In genomic region chr7:16420329-16420648, GRCh38 we compare ENCODE assay signal across 8 cellular contexts. TPM values are rescaled to one million over a fixed set of nuclear protein-coding genes. Genes with fewer than 3 reads are reported as not detected.
DNase-seq lines count a peak whose midpoint lies in the region; ATAC-seq, FAIRE-seq and TF ChIP-seq lines count a peak whose summit lies in the region.

No MANE protein-coding gene starts in this region.

- no peaks in the 10 kb centered on the region for H3K9me3 Mint-ChIP-seq in CD8-positive, alpha-beta T cell

- TF ChIP-seq POLR2A in endothelial cell of umbilical vein (IDR thresholded peaks at IDR 0.05; ENCODE audit: low read depth, low read length): no peak

- H3K9me1 ChIP-seq in endothelial cell of umbilical vein (replicated peaks; ENCODE audit: control insufficient read depth, extremely low read depth, insufficient read depth, low read length): no peaks in the 10 kb centered on the region

- H3K4me2 ChIP-seq in PC-9: peak overlapping the region; percentile 90
- H3K4me2 ChIP-seq in endothelial cell of umbilical vein (ENCODE audit: insufficient read depth, low read length): peak overlapping the region; percentile 88

- peak overlapping the region; percentile 93 for H3K27ac Mint-ChIP-seq in CD8-positive, alpha-beta T cell

- no peak for DNase-seq in CD8-positive, alpha-beta T cell
- DNase-seq in PC-9 (no peak), endothelial cell of umbilical vein (ENCODE audit: low read depth, low spot score) (no peak), foreskin melanocyte (no peak), NCI-H774 (lab: John Stamatoyannopoulos, UW) (no peak)

- peaks cover 29% of the 10 kb centered on the region for H3K4me1 Mint-ChIP-seq in CD8-positive, alpha-beta T cell (ENCODE audit: low read depth)

- H2AFZ ChIP-seq in PC-9 (peak overlapping the region; percentile 85), endothelial cell of umbilical vein (ENCODE audit: low read depth, low read length) (peak overlapping the region; percentile 92)

- intact Hi-C loops in CD8-positive, alpha-beta T cell (cut with DNase I, micrococcal nuclease): loop anchor here (1.0 to 10.0 kb wide), 6 partner anchors 222 to 1522 kb away; partner anchors contain the start of genes AHR (in 1 of the 2), ANKMY2 (in 1 of the 2) and SNX13 (in 1 of the 2)
- intact Hi-C loops in PC-9 (cut with micrococcal nuclease; ENCODE audit: unreplicated experiment): loop anchor here (1.0 to 5.0 kb wide), 7 partner anchors 74 to 497 kb away; partner anchors contain the start of genes ANKMY2 and BZW2
- intact Hi-C loops in endothelial cell of umbilical vein (cut with micrococcal nuclease): loop anchor here (5.0 to 10.0 kb wide), 3 partner anchors 293 to 735 kb away; partner anchors contain the start of gene MEOX2

- peaks cover 3% of the 10 kb centered on the region for H3K79me2 ChIP-seq in PC-9 (ENCODE audit: low read depth)
- no peaks in the 10 kb centered on the region for H3K79me2 ChIP-seq in endothelial cell of umbilical vein (ENCODE audit: control insufficient read depth, insufficient read depth, low read length)

- peak overlapping the region; percentile 67 for H3K4me3 ChIP-seq in CD8-positive, alpha-beta T cell (ENCODE audit: low read depth, low read length)
- H3K4me3 ChIP-seq in PC-9: peak overlapping the region; percentile 68
- H3K4me3 ChIP-seq in endothelial cell of umbilical vein (replicated peaks in 1 of 3; ENCODE audit: insufficient read depth in 1 of 3, low read depth in 1 of 3, low read length in 3 of 3): peak overlapping the region in 2 of 3 experiments; percentile 54 to 66
- H3K4me3 ChIP-seq in neutrophil (ENCODE audit: low read depth in 1 of 2, low read length in 1 of 2): peak overlapping the region; percentile 51 to 58

- H3F3A ChIP-seq in PC-9 (ENCODE audit: insufficient read depth, low read depth): peaks cover 49% of the 10 kb centered on the region

- H3K27me3 Mint-ChIP-seq in CD8-positive, alpha-beta T cell (ENCODE audit: low read depth): no peaks in the 10 kb centered on the region

- dilution Hi-C loops in endothelial cell of umbilical vein (cut with MboI; ENCODE audit: extremely low pct_ligation_motif_present, low sequenced_read_pairs): no loop called here

- no peaks in the 10 kb centered on the region for H3K9me3 ChIP-seq in CD8-positive, alpha-beta T cell (ENCODE audit: low read length)
- 0 out of 2 replicates have a peak, but pooled peaks cover 11% of the 10 kb centered on the region for H3K9me3 ChIP-seq in PC-9 (ENCODE audit: insufficient read depth, low read depth)
- H3K9me3 ChIP-seq in endothelial cell of umbilical vein (replicated peaks; ENCODE audit: control insufficient read depth, insufficient read depth, low read length): no peaks in the 10 kb centered on the region
- H3K9me3 ChIP-seq in neutrophil: no peaks in the 10 kb centered on the region

- BruUV-seq in PC-9 (replicated peaks; lab: Mats Ljungman, UMichigan): no TSS peak
- no TSS peak for BruUV-seq in endothelial cell of umbilical vein (replicated peaks; lab: Mats Ljungman, UMichigan)

- H3K4me1 ChIP-seq in CD8-positive, alpha-beta T cell (ENCODE audit: insufficient read depth, low read length): peaks cover 15% of the 10 kb centered on the region
- H3K4me1 ChIP-seq in PC-9 (replicated peaks; ENCODE audit: insufficient read depth) (peaks cover 57% of the 10 kb centered on the region), endothelial cell of umbilical vein (ENCODE audit: control insufficient read depth, extremely low read depth, insufficient read depth, low read length) (peaks cover 13% of the 10 kb centered on the region), neutrophil (ENCODE audit: control insufficient read depth in 1 of 2, insufficient read depth in 1 of 2, low read depth in 1 of 2, low read length in 1 of 2) (peaks cover 18 to 21% of the 10 kb centered on the region in 2 experiments)

- no peak for ATAC-seq in CD8-positive, alpha-beta T cell
- ATAC-seq in GM18858 (IDR thresholded peaks at IDR 0.05; ENCODE audit: unreplicated experiment) (no peak), GM21367 (IDR thresholded peaks at IDR 0.05; ENCODE audit: unreplicated experiment) (no peak)

- no peaks in the 10 kb centered on the region for H3K9me2 ChIP-seq in PC-9 (ENCODE audit: insufficient read depth)

- no peaks in the 10 kb centered on the region for H4K20me1 ChIP-seq in PC-9 (ENCODE audit: insufficient read depth)
- no peaks in the 10 kb centered on the region for H4K20me1 ChIP-seq in endothelial cell of umbilical vein (replicated peaks; ENCODE audit: control insufficient read depth, extremely low read depth, insufficient read depth, low read length)

- H3K36me3 ChIP-seq in CD8-positive, alpha-beta T cell (ENCODE audit: insufficient read depth, low read length): no peaks in the 10 kb centered on the region
- H3K36me3 ChIP-seq in PC-9 (ENCODE audit: low read depth) (no peaks in the 10 kb centered on the region), endothelial cell of umbilical vein (ENCODE audit: control insufficient read depth in 2 of 2, extremely low read depth in 1 of 2, insufficient read depth in 2 of 2, low read length in 2 of 2) (no peaks in the 10 kb centered on the region), neutrophil (no peaks in the 10 kb centered on the region)

- H3K36me3 Mint-ChIP-seq in CD8-positive, alpha-beta T cell: peaks cover 3% of the 10 kb centered on the region

- CTCF ChIA-PET in CD8-positive, alpha-beta T cell (lab: Charles Lee): interaction anchor here (0.9 to 2.6 kb wide), 4 partner anchors 11 to 144 kb away, joined by 3 to 9 read pairs (median 3); no protein-coding TSS in a partner anchor
- CTCF ChIA-PET in PC-9 (lab: Charles Lee) (interaction anchor here (1.4 to 1.8 kb wide), 2 partner anchors 145 to 291 kb away, joined by 4 to 6 read pairs; no protein-coding TSS in a partner anchor), endothelial cell of umbilical vein (lab: Charles Lee) (interaction anchor here (1.2 to 2.7 kb wide), 7 partner anchors 10 to 342 kb away, joined by 3 to 15 read pairs (median 4); no protein-coding TSS in a partner anchor)

- TF ChIP-seq CTCF in CD8-positive, alpha-beta T cell (IDR thresholded peaks at IDR 0.05): no peak
- no peak for TF ChIP-seq CTCF in PC-9 (conservative IDR thresholded peaks at IDR 0.05)
- no peak for TF ChIP-seq CTCF in endothelial cell of umbilical vein (IDR thresholded peaks at IDR 0.05; ENCODE audit: extremely low read depth in 1 of 2, insufficient read depth in 1 of 2, low read depth in 1 of 2, low read length in 2 of 2)
- no peak for TF ChIP-seq CTCF in neutrophil (IDR thresholded peaks at IDR 0.05)

- peak overlapping the region; percentile 68 for H3K27ac ChIP-seq in CD8-positive, alpha-beta T cell (ENCODE audit: low read depth, low read length)
- H3K27ac ChIP-seq in PC-9: peak overlapping the region; percentile 89
- H3K27ac ChIP-seq in endothelial cell of umbilical vein (ENCODE audit: insufficient read depth, low read depth, low read length): peak overlapping the region; percentile 82
- peak overlapping the region; percentile 16 for H3K27ac ChIP-seq in neutrophil

- FAIRE-seq in endothelial cell of umbilical vein (lab: Jason Lieb, UNC): no peak

- POLR2A ChIA-PET in CD8-positive, alpha-beta T cell (lab: Charles Lee): interaction anchor here (0.7 to 3.1 kb wide), 5 partner anchors 8 to 878 kb away, joined by 4 to 28 read pairs (median 6); partner anchors contain the start of genes AHR, ANKMY2 and BZW2
- POLR2A ChIA-PET in PC-9 (lab: Charles Lee; ENCODE audit: unreplicated experiment) (interaction anchor here (0.5 to 2.8 kb wide), 17 partner anchors 8 to 1415 kb away, joined by 3 to 39 read pairs (median 4); no protein-coding TSS in a partner anchor), endothelial cell of umbilical vein (lab: Charles Lee) (interaction anchor here (1.1 kb wide), 1 partner anchor 322 kb away, joined by 5 read pairs; no protein-coding TSS in a partner anchor)

- H3K4me3 Mint-ChIP-seq in CD8-positive, alpha-beta T cell: peak overlapping the region; percentile 87

- peak overlapping the region; percentile 93 for H3K9ac ChIP-seq in endothelial cell of umbilical vein (replicated peaks; ENCODE audit: extremely low read depth, insufficient read depth, low read length)

- H3K27me3 ChIP-seq in CD8-positive, alpha-beta T cell (ENCODE audit: insufficient read depth, low read length): no peaks in the 10 kb centered on the region
- no peaks in the 10 kb centered on the region for H3K27me3 ChIP-seq in PC-9 (ENCODE audit: insufficient read depth, low read depth)
- no peaks in the 10 kb centered on the region for H3K27me3 ChIP-seq in endothelial cell of umbilical vein (ENCODE audit: control insufficient read depth in 2 of 2, insufficient read depth in 2 of 2, low read length in 2 of 2)
- peaks cover 8% of the 10 kb centered on the region for H3K27me3 ChIP-seq in neutrophil

TF ChIP-seq in endothelial cell of umbilical vein, 7 proteins besides CTCF, POLR2A, EP300 and RAD21 (continues in another document):
- TF ChIP-seq MYC (IDR thresholded peaks at IDR 0.05; ENCODE audit: low read depth, low read length) (no peak), EZH2 (IDR thresholded peaks at IDR 0.05; ENCODE audit: borderline replicate concordance, low read depth, low read length, severe bottlenecking) (no peak), GATA2 (IDR thresholded peaks at IDR 0.05; ENCODE audit: insufficient read depth, insufficient read length, low read depth, low read length) (no peak), JUN (IDR thresholded peaks at IDR 0.05; ENCODE audit: borderline replicate concordance, insufficient read depth, insufficient read length, low read depth) (no peak), POLR2AphosphoS5 (IDR thresholded peaks at IDR 0.05; ENCODE audit: insufficient read depth, low read depth, low read length) (no peak)

RNA-seq across cellular contexts. Expression of gene CRPPA, which starts 1.0 kb away (rescaled TPM):
- 1 to 10 TPM in 1 of 2 experiments, under 1 TPM in 1; 0.92 to 1.2 TPM for total RNA-seq in CD8-positive, alpha-beta T cell
- 8.0 and 9.2 TPM in 2 replicates for total RNA-seq in PC-9 (2021)
- 2.9 and 3.5 TPM in 2 replicates for total RNA-seq in endothelial cell of umbilical vein
- 0.58 and 0.64 TPM in 2 replicates for polyA plus RNA-seq in endothelial cell of umbilical vein
- 0.65 and 0.81 TPM in 2 replicates for polyA plus RNA-seq in endothelial cell of umbilical vein (2011; cell fraction: cytosol; rRNA removed)
- polyA plus RNA-seq in endothelial cell of umbilical vein (2011; cell fraction: nucleus; rRNA removed): 1.6 and 2.1 TPM in 2 replicates
- polyA plus RNA-seq in endothelial cell of umbilical vein (2012): 0.61 and 1.4 TPM in 2 replicates
- polyA minus RNA-seq in endothelial cell of umbilical vein: 2.2 TPM in 2 replicates
- not detected for polyA minus RNA-seq in endothelial cell of umbilical vein (2011; cell fraction: cytosol; rRNA and poly(A)+ RNA removed)
- 11.1 and 12.8 TPM in 2 replicates for polyA minus RNA-seq in endothelial cell of umbilical vein (2011; cell fraction: nucleus; rRNA and poly(A)+ RNA removed)

RNA-seq across cellular contexts. Expression of gene SOSTDC1, which starts 45.2 kb away (rescaled TPM):
- not detected for total RNA-seq in CD8-positive, alpha-beta T cell
- not detected in 2 replicates for total RNA-seq in PC-9 (2021)
- not detected in 2 replicates for total RNA-seq in endothelial cell of umbilical vein
- polyA plus RNA-seq in endothelial cell of umbilical vein: not detected in 2 replicates
- not detected in 2 replicates for polyA plus RNA-seq in endothelial cell of umbilical vein (2011; cell fraction: cytosol; rRNA removed)
- polyA plus RNA-seq in endothelial cell of umbilical vein (2011; cell fraction: nucleus; rRNA removed): not detected in 2 replicates
- polyA plus RNA-seq in endothelial cell of umbilical vein (2012): not detected in 2 replicates
- not detected in 2 replicates for polyA minus RNA-seq in endothelial cell of umbilical vein
- polyA minus RNA-seq in endothelial cell of umbilical vein (2011; cell fraction: cytosol; rRNA and poly(A)+ RNA removed): not detected
- polyA minus RNA-seq in endothelial cell of umbilical vein (2011; cell fraction: nucleus; rRNA and poly(A)+ RNA removed): not detected in 2 replicates

Comparison
In these comparisons a context has a peak if more than half of its experiments do, and no peak if none do; other contexts are left out.
1. H3K27ac ChIP-seq: peak in every context shown above with its lines; median percentile 89 in PC-9; 82 in endothelial cell of umbilical vein; 68 in CD8-positive, alpha-beta T cell; 16 in neutrophil.